In the genomic region with DNA sequence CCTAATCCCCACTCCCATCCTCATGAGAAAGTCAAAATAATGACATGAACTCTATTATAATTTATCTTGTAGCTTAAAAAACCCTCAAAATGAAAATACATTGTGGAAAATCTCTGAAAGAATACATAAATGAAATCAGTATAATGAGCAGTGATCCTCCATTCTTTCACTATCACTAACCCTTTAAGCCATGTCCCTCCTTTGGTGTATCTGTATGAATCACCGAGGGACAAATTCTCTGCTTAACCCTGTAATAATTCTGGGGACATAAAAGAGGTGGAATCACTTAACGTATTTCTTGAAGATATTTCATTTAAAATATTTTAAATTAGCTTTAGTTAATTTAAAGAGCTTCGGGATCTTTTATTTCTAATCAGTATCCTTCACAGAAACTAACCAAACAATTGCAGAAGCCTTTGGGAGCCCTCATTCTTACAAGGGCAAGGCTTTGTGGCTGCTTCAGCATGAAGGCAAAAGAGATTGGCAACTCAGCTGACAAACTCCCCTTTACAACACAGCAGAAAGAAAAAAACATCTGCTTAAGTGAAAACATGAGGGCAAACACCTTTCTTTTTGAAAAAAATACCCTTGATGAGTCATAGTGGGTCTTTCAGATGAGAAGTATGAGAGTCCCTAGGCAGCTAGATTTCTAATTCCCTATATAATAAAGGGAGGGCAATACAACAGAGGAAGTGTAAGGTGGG, we compare ENCODE assay signal across 11 cellular contexts.
A peak's percentile ranks its signal among the peaks of the same experiment; 100 is the strongest.
DNase-seq lines count a peak whose midpoint lies in the region; ATAC-seq lines count a peak whose summit lies in the region.
"Had no signal": no experiment of that assay in that cellular context is flagged by ENCODE, and none has a peak within 500 bp of the region (broad histone marks: within the 10 kb centered on the region; RNA-seq: fewer than 3 reads in every experiment).

No MANE protein-coding gene starts in this region.

- ATAC-seq in GM18517 (IDR thresholded peaks at IDR 0.05; ENCODE audit: unreplicated experiment) (peak; percentile 96), GM21367 (IDR thresholded peaks at IDR 0.05; ENCODE audit: unreplicated experiment) (peak; percentile 93), HG03060 (IDR thresholded peaks at IDR 0.05; ENCODE audit: low read depth, unreplicated experiment) (peak; percentile 96)
- ATAC-seq in activated naive CD8-positive, alpha-beta T cell treated with anti-CD3 and anti-CD28 coated beads, Interleukin-2, amount 50 U/mL, for 24 hours, result peak; percentile 40

- H3K9me3 Mint-ChIP-seq in activated naive CD8-positive, alpha-beta T cell treated with anti-CD3 and anti-CD28 coated beads, Interleukin-2, amount 50 U/mL, for 24 hours, result no peaks in the 10 kb centered on the region
- H3K9me3 Mint-ChIP-seq: endodermal cell had no signal

- H3K4me1 Mint-ChIP-seq in activated naive CD8-positive, alpha-beta T cell treated with anti-CD3 and anti-CD28 coated beads, Interleukin-2, amount 50 U/mL, for 24 hours, result peaks cover 5% of the 10 kb centered on the region
- H3K4me1 Mint-ChIP-seq: endodermal cell had no signal

- no peaks in the 10 kb centered on the region for H3K36me3 Mint-ChIP-seq in activated naive CD8-positive, alpha-beta T cell treated with anti-CD3 and anti-CD28 coated beads, Interleukin-2, amount 50 U/mL, for 24 hours (ENCODE audit: low read depth)

- H3K27me3 Mint-ChIP-seq in activated naive CD8-positive, alpha-beta T cell treated with anti-CD3 and anti-CD28 coated beads, Interleukin-2, amount 50 U/mL, for 24 hours, result no peaks in the 10 kb centered on the region

- no peak overlapping the region for H3K4me3 Mint-ChIP-seq in activated naive CD8-positive, alpha-beta T cell treated with anti-CD3 and anti-CD28 coated beads, Interleukin-2, amount 50 U/mL, for 24 hours
- H3K4me3 Mint-ChIP-seq: endodermal cell had no signal

- DNase-seq in activated naive CD8-positive, alpha-beta T cell treated with anti-CD3 and anti-CD28 coated beads, Interleukin-2, amount 50 U/mL, for 24 hours, result no peak
- DNase-seq in NOMO-1 treated with DMSO at 0.1 percent for 48 hours (lab: John Stamatoyannopoulos, UW; ENCODE audit: unreplicated experiment) (no peak), NCI-H1092 (lab: John Stamatoyannopoulos, UW) (no peak), NCI-H2107 (lab: John Stamatoyannopoulos, UW) (no peak), nucleus accumbens (lab: John Stamatoyannopoulos, UW) (no peak)
- DNase-seq: activated gamma-delta T cell, endodermal cell, NCI-H526 treated with DMSO at 0.1 percent for 48 hours had no signal

- peak overlapping the region; percentile 60 for H3K27ac Mint-ChIP-seq in activated naive CD8-positive, alpha-beta T cell treated with anti-CD3 and anti-CD28 coated beads, Interleukin-2, amount 50 U/mL, for 24 hours
- H3K27ac Mint-ChIP-seq: endodermal cell had no signal

Comparison
In these comparisons a context has a peak if more than half of its experiments do, and no peak if none do; other contexts are left out.
1. ATAC-seq: peak in every context shown above with its lines; median percentile 96 in GM18517; 96 in HG03060; 93 in GM21367; 40 in activated naive CD8-positive, alpha-beta T cell treated with anti-CD3 and anti-CD28 coated beads, Interleukin-2, amount 50 U/mL, for 24 hours.